In genomic region chr10:2076528-2076927, GRCh38 we compare ENCODE assay signal across 13 cellular contexts.
DNase-seq lines count a peak whose midpoint lies in the region; TF ChIP-seq lines count a peak whose summit lies in the region.
"Had no signal": no experiment of that assay in that cellular context is flagged by ENCODE, and none has a peak within 500 bp of the region (broad histone marks: within the 10 kb centered on the region; RNA-seq: fewer than 3 reads in every experiment).

No MANE protein-coding gene starts in this region.

- no peaks in the 10 kb centered on the region for H3K4me1 ChIP-seq in endodermal cell (ENCODE audit: control insufficient read depth, insufficient read depth, low read length)
- H3K4me1 ChIP-seq in mesenchymal stem cell (ENCODE audit: control insufficient read depth, insufficient read depth, low read depth, low read length) = peaks cover 11% of the 10 kb centered on the region
- H3K4me1 ChIP-seq in tibial nerve = no peaks in the 10 kb centered on the region
- no peaks in the 10 kb centered on the region for H3K4me1 ChIP-seq in uterus

- H3K27ac ChIP-seq in endodermal cell (ENCODE audit: low read depth, low read length) (no peak overlapping the region), mesenchymal stem cell (ENCODE audit: low read length, poor library complexity, severe bottlenecking) (no peak overlapping the region), tibial nerve (no peak overlapping the region), uterus (no peak overlapping the region)
- H3K27ac ChIP-seq: 22Rv1 had no signal

- H3K4me2 ChIP-seq in mesenchymal stem cell (ENCODE audit: low read length, poor library complexity, severe bottlenecking) = no peak overlapping the region

- H2AFZ ChIP-seq in mesenchymal stem cell (ENCODE audit: low read depth, low read length) = no peak overlapping the region

- no peak overlapping the region for H3K9ac ChIP-seq in endodermal cell (ENCODE audit: extremely low read depth, low read length, poor library complexity, severe bottlenecking)
- no peak overlapping the region for H3K9ac ChIP-seq in mesenchymal stem cell (ENCODE audit: low read length)

- H3K14ac ChIP-seq in mesenchymal stem cell (ENCODE audit: low read length in 2 of 2) = no peak overlapping the region

- H3K36me3 ChIP-seq in endodermal cell (ENCODE audit: control insufficient read depth, insufficient read depth, low read length) = no peaks in the 10 kb centered on the region
- no peaks in the 10 kb centered on the region for H3K36me3 ChIP-seq in mesenchymal stem cell (ENCODE audit: control insufficient read depth in 1 of 2, insufficient read depth in 2 of 2, low read depth in 1 of 2, low read length in 2 of 2)
- H3K36me3 ChIP-seq in tibial nerve = no peaks in the 10 kb centered on the region
- no peaks in the 10 kb centered on the region for H3K36me3 ChIP-seq in uterus

- H3K23ac ChIP-seq in mesenchymal stem cell (ENCODE audit: low read length in 2 of 2) = no peak overlapping the region

- H2AK5ac ChIP-seq in mesenchymal stem cell (ENCODE audit: low read length, severe bottlenecking) = peak overlapping the region; percentile 64

- intact Hi-C loops in activated CD4-positive, alpha-beta T cell treated with anti-CD3 and anti-CD28 coated beads, Interleukin-2, amount 10 ng/mL, durations not matched to agents 24 days and 14 days (cut with micrococcal nuclease) = no loop called here
- intact Hi-C loops in uterus (cut with DNase I; ENCODE audit: low total_unique reads) = no loop called here

- WGBS in endodermal cell (ENCODE audit: insufficient coverage in 1 of 2, insufficient read length in 1 of 2), 2 experiments = 90 to 94% methylated on average over 11 of the region's 11 CpGs
- WGBS in mesenchymal stem cell = 90% methylated on average over 11 of the region's 11 CpGs
- 90% methylated on average over 11 of the region's 11 CpGs for WGBS in tibial nerve, 2 donors

- no peak overlapping the region for H3K27ac Mint-ChIP-seq in activated CD4-positive, alpha-beta T cell treated with anti-CD3 and anti-CD28 coated beads, Interleukin-2, amount 10 ng/mL, durations not matched to agents 24 days and 14 days
- no peak overlapping the region for H3K27ac Mint-ChIP-seq in endodermal cell
- H3K27ac Mint-ChIP-seq: CD4-positive, CD25-positive, alpha-beta regulatory T cell had no signal

- peak; percentile 31 for DNase-seq in activated CD4-positive, alpha-beta T cell treated with anti-CD3 and anti-CD28 coated beads, Interleukin-2, amount 10 ng/mL, durations not matched to agents 24 days and 14 days
- DNase-seq in activated CD4-positive, alpha-beta T cell treated with anti-CD3 and anti-CD28 coated beads, Interleukin-2, amount 50 U/mL, for 1 hour = no peak
- DNase-seq in endodermal cell (peak; percentile 55), mesenchymal stem cell (no peak), tibial nerve (ENCODE audit: low spot score in 2 of 2) (no peak), uterus (no peak), CD1c-positive myeloid dendritic cell (ENCODE audit: extremely low spot score) (no peak), LoVo (ENCODE audit: low spot score) (no peak)
- DNase-seq: CD4-positive, CD25-positive, alpha-beta regulatory T cell; DMS53; H7 had no signal

- no peak overlapping the region for H2BK5ac ChIP-seq in mesenchymal stem cell (ENCODE audit: low read depth, low read length, poor library complexity, severe bottlenecking)

- H3K79me1 ChIP-seq in mesenchymal stem cell (replicated peaks; ENCODE audit: low read length, poor library complexity, severe bottlenecking) = no peaks in the 10 kb centered on the region

- H3K9me3 Mint-ChIP-seq in activated CD4-positive, alpha-beta T cell treated with anti-CD3 and anti-CD28 coated beads, Interleukin-2, amount 10 ng/mL, durations not matched to agents 24 days and 14 days = no peaks in the 10 kb centered on the region
- H3K9me3 Mint-ChIP-seq in endodermal cell = no peaks in the 10 kb centered on the region

- H3K9me3 ChIP-seq in endodermal cell (ENCODE audit: control insufficient read depth, low read length) = no peaks in the 10 kb centered on the region
- H3K9me3 ChIP-seq in mesenchymal stem cell (ENCODE audit: control insufficient read depth, low read length) = peaks cover 7% of the 10 kb centered on the region
- H3K9me3 ChIP-seq in tibial nerve = no peaks in the 10 kb centered on the region
- H3K9me3 ChIP-seq in uterus = no peaks in the 10 kb centered on the region

- no peak overlapping the region for H2BK15ac ChIP-seq in mesenchymal stem cell (ENCODE audit: low read depth, poor library complexity, severe bottlenecking)

- H3K4me3 ChIP-seq in endodermal cell (ENCODE audit: low read length) = no peak overlapping the region
- H3K4me3 ChIP-seq in mesenchymal stem cell (ENCODE audit: insufficient read depth in 1 of 2, low read depth in 1 of 2, low read length in 2 of 2) = no peak overlapping the region
- H3K4me3 ChIP-seq in tibial nerve = no peak overlapping the region
- no peak overlapping the region for H3K4me3 ChIP-seq in uterus
- H3K4me3 ChIP-seq: GM12878 had no signal

- H3K27me3 Mint-ChIP-seq in activated CD4-positive, alpha-beta T cell treated with anti-CD3 and anti-CD28 coated beads, Interleukin-2, amount 10 ng/mL, durations not matched to agents 24 days and 14 days = no peaks in the 10 kb centered on the region
- H3K27me3 Mint-ChIP-seq in endodermal cell (ENCODE audit: insufficient read depth) = no peaks in the 10 kb centered on the region
- H3K27me3 Mint-ChIP-seq: CD4-positive, CD25-positive, alpha-beta regulatory T cell had no signal

- H3K36me3 Mint-ChIP-seq in activated CD4-positive, alpha-beta T cell treated with anti-CD3 and anti-CD28 coated beads, Interleukin-2, amount 10 ng/mL, durations not matched to agents 24 days and 14 days (ENCODE audit: low read depth) = no peaks in the 10 kb centered on the region
- no peaks in the 10 kb centered on the region for H3K36me3 Mint-ChIP-seq in endodermal cell (ENCODE audit: low read depth)
- H3K36me3 Mint-ChIP-seq: CD4-positive, CD25-positive, alpha-beta regulatory T cell had no signal

- H3K4me3 Mint-ChIP-seq in activated CD4-positive, alpha-beta T cell treated with anti-CD3 and anti-CD28 coated beads, Interleukin-2, amount 10 ng/mL, durations not matched to agents 24 days and 14 days = no peak overlapping the region
- H3K4me3 Mint-ChIP-seq in endodermal cell = no peak overlapping the region
- H3K4me3 Mint-ChIP-seq: CD4-positive, CD25-positive, alpha-beta regulatory T cell had no signal

- H2BK120ac ChIP-seq in mesenchymal stem cell (ENCODE audit: low read depth, low read length) = no peak overlapping the region

- TF ChIP-seq CTCF in endodermal cell (conservative IDR thresholded peaks at IDR 0.05) (peak; percentile 34), tibial nerve (IDR thresholded peaks at IDR 0.05) (no peak), uterus (IDR thresholded peaks at IDR 0.05) (no peak)

- no peak for TF ChIP-seq EP300 in tibial nerve (IDR thresholded peaks at IDR 0.05)

- H4K8ac ChIP-seq in mesenchymal stem cell (ENCODE audit: low read length) = no peak overlapping the region

- H3K4ac ChIP-seq in mesenchymal stem cell (ENCODE audit: low read depth in 1 of 2, low read length in 2 of 2) = no peak overlapping the region

- H3K4me1 Mint-ChIP-seq in activated CD4-positive, alpha-beta T cell treated with anti-CD3 and anti-CD28 coated beads, Interleukin-2, amount 10 ng/mL, durations not matched to agents 24 days and 14 days = no peaks in the 10 kb centered on the region
- peaks cover 2% of the 10 kb centered on the region for H3K4me1 Mint-ChIP-seq in endodermal cell
- H3K4me1 Mint-ChIP-seq: CD4-positive, CD25-positive, alpha-beta regulatory T cell had no signal

- H3K27me3 ChIP-seq in endodermal cell (ENCODE audit: control insufficient read depth, insufficient read depth, low read length, poor library complexity, severe bottlenecking) (no peaks in the 10 kb centered on the region), mesenchymal stem cell (ENCODE audit: control insufficient read depth in 1 of 2, insufficient read depth in 1 of 2, low read length in 2 of 2) (no peaks in the 10 kb centered on the region), tibial nerve (no peaks in the 10 kb centered on the region), uterus (no peaks in the 10 kb centered on the region)

- no peak for TF ChIP-seq POLR2A in tibial nerve (IDR thresholded peaks at IDR 0.05)
- no peak for TF ChIP-seq POLR2A in uterus (IDR thresholded peaks at IDR 0.05)

- no peak overlapping the region for H3K18ac ChIP-seq in mesenchymal stem cell (ENCODE audit: low read depth in 1 of 2, low read length in 2 of 2)

- no peak overlapping the region for H4K91ac ChIP-seq in mesenchymal stem cell (ENCODE audit: low read length)

- no peak overlapping the region for H2BK12ac ChIP-seq in mesenchymal stem cell (ENCODE audit: low read length in 2 of 2)

Comparison
In these comparisons a context has a peak if more than half of its experiments do, and no peak if none do; other contexts are left out.
1. DNase-seq: peak in activated CD4-positive, alpha-beta T cell treated with anti-CD3 and anti-CD28 coated beads, Interleukin-2, amount 10 ng/mL, durations not matched to agents 24 days and 14 days (single experiment) and endodermal cell (single experiment); none in activated CD4-positive, alpha-beta T cell treated with anti-CD3 and anti-CD28 coated beads, Interleukin-2, amount 50 U/mL, for 1 hour (single experiment), mesenchymal stem cell (single experiment), tibial nerve (0 of 2), uterus (0 of 2), CD1c-positive myeloid dendritic cell (single experiment) and LoVo (single experiment).